ENCODE assay signal across 1 cellular context in the genomic region with DNA sequence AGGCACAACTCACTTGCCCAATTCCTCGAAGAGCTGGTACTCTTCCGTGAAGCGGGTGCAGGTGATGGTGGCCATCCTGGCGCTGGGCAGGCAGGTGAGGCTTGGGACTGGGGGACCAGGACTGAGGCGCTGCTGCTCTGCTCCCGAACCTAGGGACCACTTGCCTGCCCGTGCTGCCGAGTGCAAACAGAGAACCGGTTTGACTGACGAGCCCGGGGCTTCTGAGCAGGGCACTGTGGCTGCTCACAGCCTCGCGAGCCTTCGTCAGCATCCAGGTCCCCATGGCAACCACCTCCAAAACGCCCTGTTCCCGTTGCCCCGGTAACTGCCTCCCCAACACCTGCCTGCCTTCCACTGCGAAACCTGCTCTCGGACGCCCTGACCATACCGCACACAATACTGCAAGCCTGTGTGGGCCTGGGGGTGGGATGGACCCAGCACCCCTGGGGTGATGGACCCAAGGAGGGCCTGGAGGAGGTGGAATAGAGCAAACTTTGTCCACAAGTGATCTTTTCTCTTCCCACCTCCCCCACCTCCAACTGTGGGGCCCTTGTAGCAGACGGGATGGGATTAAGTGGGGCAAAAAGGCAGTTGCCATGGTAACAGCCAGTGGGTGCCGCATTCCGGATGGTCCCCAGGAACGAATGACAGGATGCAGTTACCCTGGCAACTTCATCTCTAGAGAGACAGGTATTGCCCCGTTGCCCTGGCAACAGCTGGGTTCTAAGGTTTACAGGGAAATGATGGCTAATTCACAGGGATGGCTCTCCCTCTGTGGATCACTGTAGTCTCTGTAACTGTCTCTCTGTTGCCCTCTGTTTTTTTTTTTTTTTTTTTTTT.
A peak's percentile ranks its signal among the peaks of the same experiment; 100 is the strongest.
TF ChIP-seq lines count a peak whose summit lies in the region.

A gene (minus strand): TSS at position 223 of the 840 bp plus-strand sequence. CDS start 148 bp downstream, at position 75.

TF ChIP-seq in H1, 55 proteins besides CTCF, POLR2A, EP300 and RAD21 (continued from another document):
- no peak for TF ChIP-seq RFX5 (IDR thresholded peaks at IDR 0.05; ENCODE audit: borderline replicate concordance, low read depth, low read length)
- 0 out of 2 replicates have a peak, but pooled peaks have one; percentile 32 for TF ChIP-seq TEAD4 (IDR thresholded peaks at IDR 0.05; ENCODE audit: low read depth, low read length)
- TF ChIP-seq SP1 (IDR thresholded peaks at IDR 0.05; ENCODE audit: low read depth, low read length) = no peak
- no peak for TF ChIP-seq BACH1 (IDR thresholded peaks at IDR 0.05; ENCODE audit: low read length)
- TF ChIP-seq, protein P1, sequence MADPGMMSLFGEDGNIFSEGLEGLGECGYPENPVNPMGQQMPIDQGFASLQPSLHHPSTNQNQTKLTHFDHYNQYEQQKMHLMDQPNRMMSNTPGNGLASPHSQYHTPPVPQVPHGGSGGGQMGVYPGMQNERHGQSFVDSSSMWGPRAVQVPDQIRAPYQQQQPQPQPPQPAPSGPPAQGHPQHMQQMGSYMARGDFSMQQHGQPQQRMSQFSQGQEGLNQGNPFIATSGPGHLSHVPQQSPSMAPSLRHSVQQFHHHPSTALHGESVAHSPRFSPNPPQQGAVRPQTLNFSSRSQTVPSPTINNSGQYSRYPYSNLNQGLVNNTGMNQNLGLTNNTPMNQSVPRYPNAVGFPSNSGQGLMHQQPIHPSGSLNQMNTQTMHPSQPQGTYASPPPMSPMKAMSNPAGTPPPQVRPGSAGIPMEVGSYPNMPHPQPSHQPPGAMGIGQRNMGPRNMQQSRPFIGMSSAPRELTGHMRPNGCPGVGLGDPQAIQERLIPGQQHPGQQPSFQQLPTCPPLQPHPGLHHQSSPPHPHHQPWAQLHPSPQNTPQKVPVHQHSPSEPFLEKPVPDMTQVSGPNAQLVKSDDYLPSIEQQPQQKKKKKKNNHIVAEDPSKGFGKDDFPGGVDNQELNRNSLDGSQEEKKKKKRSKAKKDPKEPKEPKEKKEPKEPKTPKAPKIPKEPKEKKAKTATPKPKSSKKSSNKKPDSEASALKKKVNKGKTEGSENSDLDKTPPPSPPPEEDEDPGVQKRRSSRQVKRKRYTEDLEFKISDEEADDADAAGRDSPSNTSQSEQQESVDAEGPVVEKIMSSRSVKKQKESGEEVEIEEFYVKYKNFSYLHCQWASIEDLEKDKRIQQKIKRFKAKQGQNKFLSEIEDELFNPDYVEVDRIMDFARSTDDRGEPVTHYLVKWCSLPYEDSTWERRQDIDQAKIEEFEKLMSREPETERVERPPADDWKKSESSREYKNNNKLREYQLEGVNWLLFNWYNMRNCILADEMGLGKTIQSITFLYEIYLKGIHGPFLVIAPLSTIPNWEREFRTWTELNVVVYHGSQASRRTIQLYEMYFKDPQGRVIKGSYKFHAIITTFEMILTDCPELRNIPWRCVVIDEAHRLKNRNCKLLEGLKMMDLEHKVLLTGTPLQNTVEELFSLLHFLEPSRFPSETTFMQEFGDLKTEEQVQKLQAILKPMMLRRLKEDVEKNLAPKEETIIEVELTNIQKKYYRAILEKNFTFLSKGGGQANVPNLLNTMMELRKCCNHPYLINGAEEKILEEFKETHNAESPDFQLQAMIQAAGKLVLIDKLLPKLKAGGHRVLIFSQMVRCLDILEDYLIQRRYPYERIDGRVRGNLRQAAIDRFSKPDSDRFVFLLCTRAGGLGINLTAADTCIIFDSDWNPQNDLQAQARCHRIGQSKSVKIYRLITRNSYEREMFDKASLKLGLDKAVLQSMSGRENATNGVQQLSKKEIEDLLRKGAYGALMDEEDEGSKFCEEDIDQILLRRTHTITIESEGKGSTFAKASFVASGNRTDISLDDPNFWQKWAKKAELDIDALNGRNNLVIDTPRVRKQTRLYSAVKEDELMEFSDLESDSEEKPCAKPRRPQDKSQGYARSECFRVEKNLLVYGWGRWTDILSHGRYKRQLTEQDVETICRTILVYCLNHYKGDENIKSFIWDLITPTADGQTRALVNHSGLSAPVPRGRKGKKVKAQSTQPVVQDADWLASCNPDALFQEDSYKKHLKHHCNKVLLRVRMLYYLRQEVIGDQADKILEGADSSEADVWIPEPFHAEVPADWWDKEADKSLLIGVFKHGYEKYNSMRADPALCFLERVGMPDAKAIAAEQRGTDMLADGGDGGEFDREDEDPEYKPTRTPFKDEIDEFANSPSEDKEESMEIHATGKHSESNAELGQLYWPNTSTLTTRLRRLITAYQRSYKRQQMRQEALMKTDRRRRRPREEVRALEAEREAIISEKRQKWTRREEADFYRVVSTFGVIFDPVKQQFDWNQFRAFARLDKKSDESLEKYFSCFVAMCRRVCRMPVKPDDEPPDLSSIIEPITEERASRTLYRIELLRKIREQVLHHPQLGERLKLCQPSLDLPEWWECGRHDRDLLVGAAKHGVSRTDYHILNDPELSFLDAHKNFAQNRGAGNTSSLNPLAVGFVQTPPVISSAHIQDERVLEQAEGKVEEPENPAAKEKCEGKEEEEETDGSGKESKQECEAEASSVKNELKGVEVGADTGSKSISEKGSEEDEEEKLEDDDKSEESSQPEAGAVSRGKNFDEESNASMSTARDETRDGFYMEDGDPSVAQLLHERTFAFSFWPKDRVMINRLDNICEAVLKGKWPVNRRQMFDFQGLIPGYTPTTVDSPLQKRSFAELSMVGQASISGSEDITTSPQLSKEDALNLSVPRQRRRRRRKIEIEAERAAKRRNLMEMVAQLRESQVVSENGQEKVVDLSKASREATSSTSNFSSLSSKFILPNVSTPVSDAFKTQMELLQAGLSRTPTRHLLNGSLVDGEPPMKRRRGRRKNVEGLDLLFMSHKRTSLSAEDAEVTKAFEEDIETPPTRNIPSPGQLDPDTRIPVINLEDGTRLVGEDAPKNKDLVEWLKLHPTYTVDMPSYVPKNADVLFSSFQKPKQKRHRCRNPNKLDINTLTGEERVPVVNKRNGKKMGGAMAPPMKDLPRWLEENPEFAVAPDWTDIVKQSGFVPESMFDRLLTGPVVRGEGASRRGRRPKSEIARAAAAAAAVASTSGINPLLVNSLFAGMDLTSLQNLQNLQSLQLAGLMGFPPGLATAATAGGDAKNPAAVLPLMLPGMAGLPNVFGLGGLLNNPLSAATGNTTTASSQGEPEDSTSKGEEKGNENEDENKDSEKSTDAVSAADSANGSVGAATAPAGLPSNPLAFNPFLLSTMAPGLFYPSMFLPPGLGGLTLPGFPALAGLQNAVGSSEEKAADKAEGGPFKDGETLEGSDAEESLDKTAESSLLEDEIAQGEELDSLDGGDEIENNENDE (IDR thresholded peaks at IDR 0.05; ENCODE audit: insufficient replicate concordance, low read length) = no peak
- TF ChIP-seq TCF12 (IDR thresholded peaks at IDR 0.05; ENCODE audit: low read depth, low read length) = no peak
- no peak for TF ChIP-seq CBX5 (IDR thresholded peaks at IDR 0.05; ENCODE audit: low read depth, low read length)
- TF ChIP-seq CHD2 (IDR thresholded peaks at IDR 0.05; ENCODE audit: low read length) = peak; percentile 65; the same call in 1 of the 2 replicates
- no peak for TF ChIP-seq BCL11A (IDR thresholded peaks at IDR 0.05; ENCODE audit: low read depth in 2 of 2, low read length in 2 of 2)
- TF ChIP-seq KDM1A (IDR thresholded peaks at IDR 0.05; ENCODE audit: borderline replicate concordance, low read length) = 0 out of 2 replicates have a peak, but pooled peaks have one; percentile 20
- no peak for TF ChIP-seq SAP30 (IDR thresholded peaks at IDR 0.05; ENCODE audit: insufficient read depth, insufficient replicate concordance, low read length)
- TF ChIP-seq CTBP2 (IDR thresholded peaks at IDR 0.05; ENCODE audit: borderline replicate concordance, insufficient read depth, insufficient read length, low read length) = no peak
- no peak for TF ChIP-seq SUZ12 (IDR thresholded peaks at IDR 0.05; ENCODE audit: low read length)
- TF ChIP-seq PHF8 (conservative IDR thresholded peaks at IDR 0.05; ENCODE audit: low read depth, low read length) = no peak
